In the genomic region with DNA sequence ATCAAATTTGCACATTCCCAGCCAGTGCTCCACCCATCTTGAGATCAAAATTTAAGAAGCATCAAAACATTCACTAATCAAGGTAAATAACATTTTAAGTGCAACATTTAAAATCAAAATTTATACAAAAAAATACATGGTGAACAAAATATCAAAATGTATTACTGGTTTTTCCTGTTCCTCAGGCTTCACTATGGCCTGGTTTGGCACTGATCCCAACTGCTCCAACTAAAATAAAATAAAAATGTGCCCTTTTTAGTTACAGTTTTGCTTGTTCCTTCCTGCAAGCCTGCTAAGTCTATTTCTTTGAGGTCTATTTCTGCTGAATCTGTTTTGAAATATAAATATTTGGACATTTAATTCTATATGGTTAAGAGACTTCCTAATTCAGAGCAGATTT, we compare ENCODE assay signal across 17 cellular contexts. TPM values are rescaled to one million over a fixed set of nuclear protein-coding genes. Genes with fewer than 3 reads are reported as not detected.
"Had no signal": no experiment of that assay in that cellular context is flagged by ENCODE, and none has a peak within 500 bp of the region (broad histone marks: within the 10 kb centered on the region; RNA-seq: fewer than 3 reads in every experiment).

No MANE protein-coding gene starts in this region.

- DNase-seq: activated CD4-positive, alpha-beta T cell treated with anti-CD3 and anti-CD28 coated beads for 1 hour; activated gamma-delta T cell; activated T-cell treated with anti-CD3 and anti-CD28 coated beads, Interleukin-2, amount 50 U/mL, for 72 hours; dermis blood vessel endothelial cell; effector memory CD8-positive, alpha-beta T cell; foreskin melanocyte; head of caudate nucleus; mesenchymal stem cell; naive thymus-derived CD8-positive, alpha-beta T cell; psoas muscle; stimulated activated CD4-positive, alpha-beta T cell treated with anti-CD3 and anti-CD28 coated beads, Interleukin-4, amount 100 ng/mL, for 4 hours; transverse colon had no signal

- H3K27me3 ChIP-seq: ovary, transverse colon, vagina had no signal

- H3K36me3 ChIP-seq: ovary, transverse colon, vagina had no signal

- H3K4me1 ChIP-seq: psoas muscle, vagina had no signal

- H3K27ac ChIP-seq: vagina had no signal

- ATAC-seq: activated T-cell treated with anti-CD3 and anti-CD28 coated beads, Interleukin-2, amount 50 U/mL, for 72 hours; effector memory CD8-positive, alpha-beta T cell; naive thymus-derived CD8-positive, alpha-beta T cell; psoas muscle; sciatic nerve; stimulated activated memory B cell treated with anti-CD40 and anti-IgM and Interleukin-4, amounts not matched to agents 10 μg/mL and 1 μg/mL and 100 μg/mL, for 72 hours had no signal

- FAIRE-seq: astrocyte had no signal

- H3K9me3 ChIP-seq: ovary, psoas muscle, transverse colon, vagina had no signal

- H3K4me3 ChIP-seq: ovary, psoas muscle, transverse colon, vagina had no signal

RNA-seq across cellular contexts. Expression of a gene that starts 54.9 kb away (rescaled TPM):
- total RNA-seq: naive thymus-derived CD8-positive, alpha-beta T cell had no signal
